ENCODE assay signal across 1 cellular context in the genomic region with DNA sequence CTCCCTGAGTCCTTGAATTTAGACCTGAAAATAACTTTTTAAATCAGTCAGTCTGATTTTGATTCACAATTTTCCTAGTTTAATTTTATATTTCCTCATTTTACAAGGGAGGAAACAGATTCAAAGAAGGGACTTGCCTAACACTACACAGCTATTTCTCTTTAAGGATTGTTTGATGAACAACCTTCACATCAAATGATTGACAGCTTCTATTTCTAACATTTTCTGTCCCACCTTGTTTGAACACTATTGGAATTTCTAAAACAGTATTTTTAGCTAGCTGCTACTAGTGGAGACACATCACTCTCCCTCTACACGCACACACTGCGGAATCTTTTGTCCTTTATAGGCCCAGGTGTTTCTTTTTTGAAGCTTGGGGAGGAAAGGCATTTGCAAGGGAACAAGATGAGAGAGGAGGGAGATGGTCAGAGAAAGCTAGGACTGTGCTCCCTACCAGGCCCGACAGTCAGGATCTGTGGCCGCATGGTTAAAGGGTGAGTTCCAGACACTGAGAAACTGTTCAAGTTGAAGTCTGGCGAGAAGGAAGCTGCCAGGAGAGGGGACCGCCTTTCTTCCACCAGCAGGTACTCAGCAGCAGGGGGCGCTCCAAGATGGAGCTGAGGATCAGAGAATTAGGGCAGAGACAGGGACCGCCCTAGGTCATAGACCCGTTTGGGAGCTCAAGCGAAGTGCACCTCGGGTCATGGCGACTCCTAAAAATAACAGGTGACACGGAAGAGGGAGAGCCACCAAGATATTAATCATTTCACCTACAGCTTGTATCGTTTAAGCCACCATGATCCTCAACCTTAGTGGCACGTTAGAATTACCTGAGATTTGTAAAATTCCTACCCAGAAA.
TF ChIP-seq lines count a peak whose summit lies in the region.

No MANE protein-coding gene starts in this region.

TF ChIP-seq in HepG2, 621 proteins besides CTCF, POLR2A, EP300 and RAD21 (continued from another document):
- TF ChIP-seq, protein P1, sequence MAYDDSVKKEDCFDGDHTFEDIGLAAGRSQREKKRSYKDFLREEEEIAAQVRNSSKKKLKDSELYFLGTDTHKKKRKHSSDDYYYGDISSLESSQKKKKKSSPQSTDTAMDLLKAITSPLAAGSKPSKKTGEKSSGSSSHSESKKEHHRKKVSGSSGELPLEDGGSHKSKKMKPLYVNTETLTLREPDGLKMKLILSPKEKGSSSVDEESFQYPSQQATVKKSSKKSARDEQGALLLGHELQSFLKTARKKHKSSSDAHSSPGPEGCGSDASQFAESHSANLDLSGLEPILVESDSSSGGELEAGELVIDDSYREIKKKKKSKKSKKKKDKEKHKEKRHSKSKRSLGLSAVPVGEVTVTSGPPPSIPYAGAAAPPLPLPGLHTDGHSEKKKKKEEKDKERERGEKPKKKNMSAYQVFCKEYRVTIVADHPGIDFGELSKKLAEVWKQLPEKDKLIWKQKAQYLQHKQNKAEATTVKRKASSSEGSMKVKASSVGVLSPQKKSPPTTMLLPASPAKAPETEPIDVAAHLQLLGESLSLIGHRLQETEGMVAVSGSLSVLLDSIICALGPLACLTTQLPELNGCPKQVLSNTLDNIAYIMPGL (CRISPR knock-in tag; IDR thresholded peaks at IDR 0.05; ENCODE audit: borderline replicate concordance in 1 of 2, low read depth in 1 of 2): peak; percentile 58 to 80; a peak in 3 of 4 replicates
- TF ChIP-seq, protein P2, sequence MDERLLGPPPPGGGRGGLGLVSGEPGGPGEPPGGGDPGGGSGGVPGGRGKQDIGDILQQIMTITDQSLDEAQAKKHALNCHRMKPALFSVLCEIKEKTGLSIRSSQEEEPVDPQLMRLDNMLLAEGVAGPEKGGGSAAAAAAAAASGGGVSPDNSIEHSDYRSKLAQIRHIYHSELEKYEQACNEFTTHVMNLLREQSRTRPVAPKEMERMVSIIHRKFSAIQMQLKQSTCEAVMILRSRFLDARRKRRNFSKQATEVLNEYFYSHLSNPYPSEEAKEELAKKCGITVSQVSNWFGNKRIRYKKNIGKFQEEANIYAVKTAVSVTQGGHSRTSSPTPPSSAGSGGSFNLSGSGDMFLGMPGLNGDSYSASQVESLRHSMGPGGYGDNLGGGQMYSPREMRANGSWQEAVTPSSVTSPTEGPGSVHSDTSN (CRISPR knock-in tag; IDR thresholded peaks at IDR 0.05): 0 out of 2 replicates have a peak, but pooled peaks have one; percentile 26
- TF ChIP-seq ZNF335 (CRISPR knock-in tag; IDR thresholded peaks at IDR 0.05) (no peak), SPEN (CRISPR knock-in tag; IDR thresholded peaks at IDR 0.05; ENCODE audit: low read depth) (peak; percentile 63), DNMT1 (CRISPR knock-in tag; IDR thresholded peaks at IDR 0.05) (0 out of 2 replicates have a peak, but pooled peaks have one; percentile 40), NFE2L1 (CRISPR knock-in tag; IDR thresholded peaks at IDR 0.05; ENCODE audit: borderline replicate concordance) (no peak), CREB1 (IDR thresholded peaks at IDR 0.05) (no peak), CREB1 (CRISPR knock-in tag; IDR thresholded peaks at IDR 0.05) (no peak), ZNF703 (CRISPR knock-in tag; IDR thresholded peaks at IDR 0.05; ENCODE audit: borderline replicate concordance) (no peak), ZNF619 (CRISPR knock-in tag; IDR thresholded peaks at IDR 0.05) (no peak), STAG1 (CRISPR knock-in tag; IDR thresholded peaks at IDR 0.05) (peak; percentile 89)
- TF ChIP-seq, protein P3, sequence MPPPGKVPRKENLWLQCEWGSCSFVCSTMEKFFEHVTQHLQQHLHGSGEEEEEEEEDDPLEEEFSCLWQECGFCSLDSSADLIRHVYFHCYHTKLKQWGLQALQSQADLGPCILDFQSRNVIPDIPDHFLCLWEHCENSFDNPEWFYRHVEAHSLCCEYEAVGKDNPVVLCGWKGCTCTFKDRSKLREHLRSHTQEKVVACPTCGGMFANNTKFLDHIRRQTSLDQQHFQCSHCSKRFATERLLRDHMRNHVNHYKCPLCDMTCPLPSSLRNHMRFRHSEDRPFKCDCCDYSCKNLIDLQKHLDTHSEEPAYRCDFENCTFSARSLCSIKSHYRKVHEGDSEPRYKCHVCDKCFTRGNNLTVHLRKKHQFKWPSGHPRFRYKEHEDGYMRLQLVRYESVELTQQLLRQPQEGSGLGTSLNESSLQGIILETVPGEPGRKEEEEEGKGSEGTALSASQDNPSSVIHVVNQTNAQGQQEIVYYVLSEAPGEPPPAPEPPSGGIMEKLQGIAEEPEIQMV (CRISPR knock-in tag; IDR thresholded peaks at IDR 0.05; ENCODE audit: low read depth): no peak
- TF ChIP-seq, protein P4, sequence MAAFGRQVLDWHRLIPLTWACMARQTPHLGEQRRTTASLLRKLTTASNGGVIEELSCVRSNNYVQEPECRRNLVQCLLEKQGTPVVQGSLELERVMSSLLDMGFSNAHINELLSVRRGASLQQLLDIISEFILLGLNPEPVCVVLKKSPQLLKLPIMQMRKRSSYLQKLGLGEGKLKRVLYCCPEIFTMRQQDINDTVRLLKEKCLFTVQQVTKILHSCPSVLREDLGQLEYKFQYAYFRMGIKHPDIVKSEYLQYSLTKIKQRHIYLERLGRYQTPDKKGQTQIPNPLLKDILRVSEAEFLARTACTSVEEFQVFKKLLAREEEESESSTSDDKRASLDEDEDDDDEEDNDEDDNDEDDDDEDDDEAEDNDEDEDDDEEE (CRISPR knock-in tag; IDR thresholded peaks at IDR 0.05): peak; percentile 63; the same call in 1 of the 2 replicates
- TF ChIP-seq, protein P5, sequence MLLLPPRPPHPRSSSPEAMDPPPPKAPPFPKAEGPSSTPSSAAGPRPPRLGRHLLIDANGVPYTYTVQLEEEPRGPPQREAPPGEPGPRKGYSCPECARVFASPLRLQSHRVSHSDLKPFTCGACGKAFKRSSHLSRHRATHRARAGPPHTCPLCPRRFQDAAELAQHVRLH (CRISPR knock-in tag; IDR thresholded peaks at IDR 0.05; ENCODE audit: borderline replicate concordance, low read depth): peak; percentile 84; the same call in 1 of the 2 replicates
- TF ChIP-seq, protein P6, sequence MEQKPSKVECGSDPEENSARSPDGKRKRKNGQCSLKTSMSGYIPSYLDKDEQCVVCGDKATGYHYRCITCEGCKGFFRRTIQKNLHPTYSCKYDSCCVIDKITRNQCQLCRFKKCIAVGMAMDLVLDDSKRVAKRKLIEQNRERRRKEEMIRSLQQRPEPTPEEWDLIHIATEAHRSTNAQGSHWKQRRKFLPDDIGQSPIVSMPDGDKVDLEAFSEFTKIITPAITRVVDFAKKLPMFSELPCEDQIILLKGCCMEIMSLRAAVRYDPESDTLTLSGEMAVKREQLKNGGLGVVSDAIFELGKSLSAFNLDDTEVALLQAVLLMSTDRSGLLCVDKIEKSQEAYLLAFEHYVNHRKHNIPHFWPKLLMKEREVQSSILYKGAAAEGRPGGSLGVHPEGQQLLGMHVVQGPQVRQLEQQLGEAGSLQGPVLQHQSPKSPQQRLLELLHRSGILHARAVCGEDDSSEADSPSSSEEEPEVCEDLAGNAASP (CRISPR knock-in tag; IDR thresholded peaks at IDR 0.05; ENCODE audit: borderline replicate concordance): peak; percentile 89
- TF ChIP-seq, protein P7, sequence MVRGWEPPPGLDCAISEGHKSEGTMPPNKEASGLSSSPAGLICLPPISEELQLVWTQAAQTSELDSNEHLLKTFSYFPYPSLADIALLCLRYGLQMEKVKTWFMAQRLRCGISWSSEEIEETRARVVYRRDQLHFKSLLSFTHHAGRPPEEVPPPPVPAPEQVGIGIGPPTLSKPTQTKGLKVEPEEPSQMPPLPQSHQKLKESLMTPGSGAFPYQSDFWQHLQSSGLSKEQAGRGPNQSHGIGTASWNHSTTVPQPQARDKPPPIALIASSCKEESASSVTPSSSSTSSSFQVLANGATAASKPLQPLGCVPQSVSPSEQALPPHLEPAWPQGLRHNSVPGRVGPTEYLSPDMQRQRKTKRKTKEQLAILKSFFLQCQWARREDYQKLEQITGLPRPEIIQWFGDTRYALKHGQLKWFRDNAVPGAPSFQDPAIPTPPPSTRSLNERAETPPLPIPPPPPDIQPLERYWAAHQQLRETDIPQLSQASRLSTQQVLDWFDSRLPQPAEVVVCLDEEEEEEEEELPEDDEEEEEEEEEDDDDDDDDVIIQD (CRISPR knock-in tag; IDR thresholded peaks at IDR 0.05; ENCODE audit: low read depth): 0 out of 2 replicates have a peak, but pooled peaks have one; percentile 38
